Comparison of ENCODE assay signal across 1 cellular context in the genomic region with DNA sequence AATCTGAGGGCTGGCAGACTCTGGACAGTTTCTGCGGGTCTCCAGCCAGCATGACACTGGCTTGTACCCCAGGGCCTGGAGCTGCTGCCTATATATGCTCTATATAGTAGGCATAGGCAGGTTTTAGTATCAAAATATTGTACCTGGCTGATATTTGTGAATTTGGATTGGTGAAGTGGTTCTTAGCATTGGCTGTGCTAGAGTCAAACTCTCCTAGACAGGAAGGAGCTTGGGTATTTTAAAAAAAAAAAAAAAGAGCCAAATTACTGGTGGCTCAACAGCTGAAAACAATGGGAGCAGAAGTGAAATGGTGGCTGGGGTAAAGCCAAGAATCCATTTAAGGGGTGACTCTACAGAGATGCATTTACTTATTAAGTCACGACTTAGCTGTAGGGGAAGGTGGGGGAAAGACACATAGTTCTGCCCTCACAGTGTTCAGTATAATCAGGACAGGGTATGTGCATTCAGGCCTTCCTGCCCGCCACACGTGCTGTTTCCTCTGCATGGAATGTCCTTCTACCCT.
TF ChIP-seq lines count a peak whose summit lies in the region.

No MANE protein-coding gene starts in this region.

TF ChIP-seq in SK-N-SH, 30 proteins besides CTCF, POLR2A, EP300 and RAD21:
- TF ChIP-seq, protein P1, sequence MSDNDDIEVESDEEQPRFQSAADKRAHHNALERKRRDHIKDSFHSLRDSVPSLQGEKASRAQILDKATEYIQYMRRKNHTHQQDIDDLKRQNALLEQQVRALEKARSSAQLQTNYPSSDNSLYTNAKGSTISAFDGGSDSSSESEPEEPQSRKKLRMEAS (IDR thresholded peaks at IDR 0.05; ENCODE audit: low read depth), result no peak
- TF ChIP-seq YY1 (IDR thresholded peaks at IDR 0.05; ENCODE audit: low read depth), result no peak
- TF ChIP-seq ELF1 (IDR thresholded peaks at IDR 0.05), result no peak
- no peak for TF ChIP-seq MXI1 (IDR thresholded peaks at IDR 0.05; ENCODE audit: low read depth, low read length)
TF ChIP-seq in SK-N-SH: peak in this region for 0.
